ENCODE assay signal across 1 cellular context in genomic region chr3:44861412-44862220, GRCh38.
TF ChIP-seq lines count a peak whose summit lies in the region.

TMEM42 (plus strand) TSS chr3:44861912; CDS start chr3:44861925, 13 bp downstream.

TF ChIP-seq in HepG2, 621 proteins besides CTCF, POLR2A, EP300 and RAD21 (continued from another document and continues in another):
- TF ChIP-seq ZNF574 (CRISPR knock-in tag; IDR thresholded peaks at IDR 0.05) (peak; percentile 62), FOXC1 (CRISPR knock-in tag; IDR thresholded peaks at IDR 0.05; ENCODE audit: borderline replicate concordance) (peak; percentile 34; the same call in 1 of the 2 replicates), ZNF552 (CRISPR knock-in tag; IDR thresholded peaks at IDR 0.05; ENCODE audit: borderline replicate concordance) (no peak), ZNF704 (CRISPR knock-in tag; IDR thresholded peaks at IDR 0.05; ENCODE audit: borderline replicate concordance) (no peak; the same call in 1 of the 2 replicates), ZNF576 (CRISPR knock-in tag; IDR thresholded peaks at IDR 0.05) (no peak), YY1 (IDR thresholded peaks at IDR 0.05; ENCODE audit: insufficient read depth, insufficient replicate concordance, low read depth, low read length) (peak; percentile 95), ARID2 (CRISPR knock-in tag; IDR thresholded peaks at IDR 0.05; ENCODE audit: borderline replicate concordance) (no peak), KLF6 (CRISPR knock-in tag; IDR thresholded peaks at IDR 0.05) (peak; percentile 55; the same call in 1 of the 2 replicates), CBX1 (IDR thresholded peaks at IDR 0.05; ENCODE audit: low read depth) (no peak), HNF1A (IDR thresholded peaks at IDR 0.05; ENCODE audit: low read depth) (no peak), HNF1A (CRISPR knock-in tag; IDR thresholded peaks at IDR 0.05; ENCODE audit: borderline replicate concordance) (peak; percentile 31; the same call in 1 of the 2 replicates), CSRNP2 (CRISPR knock-in tag; conservative IDR thresholded peaks at IDR 0.05; ENCODE audit: low read depth) (no peak), TFDP2 (CRISPR knock-in tag; IDR thresholded peaks at IDR 0.05) (peak; percentile 61), TRAFD1 (CRISPR knock-in tag; IDR thresholded peaks at IDR 0.05; ENCODE audit: borderline replicate concordance) (no peak), ZNF550 (CRISPR knock-in tag; IDR thresholded peaks at IDR 0.05; ENCODE audit: borderline replicate concordance) (no peak), RAD51 (IDR thresholded peaks at IDR 0.05; ENCODE audit: borderline replicate concordance) (peak; percentile 72), ARHGAP35 (CRISPR knock-in tag; IDR thresholded peaks at IDR 0.05; ENCODE audit: borderline replicate concordance) (peak; percentile 80; the same call in 1 of the 2 replicates), ZNF263 (CRISPR knock-in tag; IDR thresholded peaks at IDR 0.05) (peak; percentile 93), NCOA1 (CRISPR knock-in tag; IDR thresholded peaks at IDR 0.05) (no peak), ZIK1 (CRISPR knock-in tag; IDR thresholded peaks at IDR 0.05; ENCODE audit: borderline replicate concordance, low read depth) (no peak), ZSCAN31 (CRISPR knock-in tag; IDR thresholded peaks at IDR 0.05; ENCODE audit: low read depth) (no peak; the same call in 1 of the 2 replicates), ZNF468 (CRISPR knock-in tag; IDR thresholded peaks at IDR 0.05) (no peak), PITX1 (CRISPR knock-in tag; IDR thresholded peaks at IDR 0.05) (peak; percentile 42; the same call in 1 of the 2 replicates), TAF15 (IDR thresholded peaks at IDR 0.05; ENCODE audit: low read depth, low read length, poor library complexity, severe bottlenecking) (no peak), ZFP1 (CRISPR knock-in tag; IDR thresholded peaks at IDR 0.05) (peak; percentile 45; the same call in 1 of the 2 replicates), ZNF749 (CRISPR knock-in tag; IDR thresholded peaks at IDR 0.05; ENCODE audit: borderline replicate concordance) (no peak), PBX2 (CRISPR knock-in tag; IDR thresholded peaks at IDR 0.05) (no peak), ZFP91 (CRISPR knock-in tag; IDR thresholded peaks at IDR 0.05; ENCODE audit: borderline replicate concordance) (peak; percentile 63), ZSCAN30 (CRISPR knock-in tag; IDR thresholded peaks at IDR 0.05) (peak; percentile 74; the same call in 1 of the 2 replicates), SKI (IDR thresholded peaks at IDR 0.05; ENCODE audit: partially characterized antibody) (no peak), DRAP1 (CRISPR knock-in tag; IDR thresholded peaks at IDR 0.05) (peak; percentile 70), RELA (CRISPR knock-in tag; IDR thresholded peaks at IDR 0.05) (0 out of 2 replicates have a peak, but pooled peaks have one; percentile 56), ZNF20 (CRISPR knock-in tag; IDR thresholded peaks at IDR 0.05) (no peak), SMC3 (IDR thresholded peaks at IDR 0.05; ENCODE audit: low read length) (no peak), RNF219 (CRISPR knock-in tag; IDR thresholded peaks at IDR 0.05) (no peak), ZNF816 (CRISPR knock-in tag; IDR thresholded peaks at IDR 0.05; ENCODE audit: borderline replicate concordance) (0 out of 2 replicates have a peak, but pooled peaks have one; percentile 22), ZNF33A (CRISPR knock-in tag; IDR thresholded peaks at IDR 0.05; ENCODE audit: borderline replicate concordance) (no peak), GLI4 (CRISPR knock-in tag; IDR thresholded peaks at IDR 0.05; ENCODE audit: borderline replicate concordance) (no peak), ZNF44 (CRISPR knock-in tag; IDR thresholded peaks at IDR 0.05) (no peak), TFDP1 (CRISPR knock-in tag; IDR thresholded peaks at IDR 0.05; ENCODE audit: borderline replicate concordance) (peak; percentile 69; the same call in 1 of the 2 replicates)
